9 cellular contexts compared by ENCODE assay signal in genomic region chr7:139648941-139649425, GRCh38.
DNase-seq lines count a peak whose midpoint lies in the region; ATAC-seq, FAIRE-seq and TF ChIP-seq lines count a peak whose summit lies in the region.
"Had no signal": no experiment of that assay in that cellular context is flagged by ENCODE, and none has a peak within 500 bp of the region (broad histone marks: within the 10 kb centered on the region; RNA-seq: fewer than 3 reads in every experiment).

No MANE protein-coding gene starts in this region.

- TF ChIP-seq EP300 in K562 (IDR thresholded peaks at IDR 0.05; ENCODE audit: low read length): no peak

- H4K20me1 ChIP-seq in K562 (replicated peaks; ENCODE audit: control insufficient read depth, insufficient read depth, low read length): peaks cover 7% of the 10 kb centered on the region; the same call in 1 of the 2 replicates

- in situ Hi-C loops in K562 (cut with MboI): loop anchor here (10.0 kb wide), 1 partner anchor 676 kb away; no protein-coding TSS in a partner anchor

- no peaks in the 10 kb centered on the region for H3K79me2 ChIP-seq in K562 (ENCODE audit: control insufficient read depth, insufficient read depth, low read length)

- no peak overlapping the region for H3K9ac ChIP-seq in K562 (ENCODE audit: insufficient read depth in 1 of 2, low read depth in 2 of 2, low read length in 2 of 2)

- ATAC-seq in GM19463 (IDR thresholded peaks at IDR 0.05; ENCODE audit: unreplicated experiment): peak; percentile 92
- peak; percentile 90 for ATAC-seq in HG03520 (IDR thresholded peaks at IDR 0.05; ENCODE audit: unreplicated experiment)
- 0 out of 3 replicates have a peak, but pooled peaks have one; percentile 9 for ATAC-seq in K562
- no peak for ATAC-seq in HG03457 (IDR thresholded peaks at IDR 0.05; ENCODE audit: unreplicated experiment)

- TF ChIP-seq CTCF in K562 (IDR thresholded peaks at IDR 0.05 in 2 of 3, conservative IDR thresholded peaks at IDR 0.05 in 1 of 3; ENCODE audit: insufficient read depth in 2 of 3, low read depth in 1 of 3, low read length in 3 of 3) (no peak), prostate gland (IDR thresholded peaks at IDR 0.05) (no peak)

- H3K27ac ChIP-seq in K562 (ENCODE audit: extremely low read depth, low read depth, low read length) (no peak overlapping the region), prostate gland (peak overlapping the region; percentile 27 to 58)
- H3K27ac ChIP-seq: HL-60 had no signal

- peak overlapping the region; percentile 19; the same call in 1 of the 2 replicates for H3K4me3 ChIP-seq in GM08714 (ENCODE audit: low read length)
- no peak overlapping the region for H3K4me3 ChIP-seq in K562
- no peak overlapping the region for H3K4me3 ChIP-seq in prostate gland

- FAIRE-seq in K562 (lab: Jason Lieb, UNC): no peak

- no peak for TF ChIP-seq RAD21 in K562 (CRISPR knock-in tag; conservative IDR thresholded peaks at IDR 0.05 in 1 of 2, IDR thresholded peaks at IDR 0.05 in 1 of 2)

- H3K27me3 ChIP-seq in K562 (ENCODE audit: control insufficient read depth in 2 of 2, insufficient read depth in 2 of 2, low read length in 2 of 2) (peaks cover 0 to 5% of the 10 kb centered on the region in 2 experiments; a peak in 1 of 5 replicates), prostate gland (replicated peaks; ENCODE audit: insufficient read depth) (no peaks in the 10 kb centered on the region)

- H3K4me1 ChIP-seq in K562 (replicated peaks in 1 of 2; ENCODE audit: control insufficient read depth in 2 of 2, insufficient read depth in 2 of 2, low read length in 2 of 2) (peaks cover 0 to 3% of the 10 kb centered on the region in 2 experiments; a peak in 3 of 5 replicates), prostate gland (replicated peaks) (peaks cover 4% of the 10 kb centered on the region)

- DNase-seq in K562 (ENCODE audit: extremely low read depth in 1 of 4, low spot score in 3 of 4): no peak
- no peak for DNase-seq in prostate gland (ENCODE audit: low spot score)
- DNase-seq in hepatic stellate cell (ENCODE audit: low spot score): no peak
- DNase-seq in SHP77 (lab: John Stamatoyannopoulos, UW): no peak

- 63% methylated on average over 14 of the region's 14 CpGs for WGBS in K562 (ENCODE audit: insufficient coverage, low coverage, missing lambda C conversion rate)
- WGBS in prostate gland: 66% methylated on average over 14 of the region's 14 CpGs

- H3K4me2 ChIP-seq in K562 (ENCODE audit: insufficient read depth, low read length): no peak overlapping the region

- H3K9me3 ChIP-seq in K562 (replicated peaks; ENCODE audit: control insufficient read depth, insufficient read depth, low read depth, low read length) (no peaks in the 10 kb centered on the region), prostate gland (no peaks in the 10 kb centered on the region)

- no peak overlapping the region for H2AFZ ChIP-seq in K562 (ENCODE audit: low read depth, low read length)

- H3K36me3 ChIP-seq in K562 (ENCODE audit: control insufficient read depth, insufficient read depth, low read length) (no peaks in the 10 kb centered on the region; the same call in 2 of the 3 replicates), prostate gland (no peaks in the 10 kb centered on the region)

- peaks cover 3% of the 10 kb centered on the region for H3K9me1 ChIP-seq in K562 (ENCODE audit: control insufficient read depth, insufficient read depth, low read length)

- intact Hi-C loops in K562 (cut with micrococcal nuclease) (no loop called here), prostate gland (cut with DNase I) (no loop called here)

- POLR2A ChIA-PET in K562 (lab: Yijun Ruan, JAX): interaction anchor here (2.0 kb wide), 1 partner anchor 15 kb away, joined by 7 read pairs; no protein-coding TSS in a partner anchor

- TF ChIP-seq POLR2A in K562 (conservative IDR thresholded peaks at IDR 0.05) (no peak), prostate gland (IDR thresholded peaks at IDR 0.05) (no peak)

- CTCF ChIA-PET in K562 (lab: Yijun Ruan, JAX; ENCODE audit: low intra/inter-chr PET ratio): no interaction called here

- BruUV-seq in K562 (replicated peaks; lab: Mats Ljungman, UMichigan): no TSS peak

TF ChIP-seq in K562, 482 proteins besides CTCF, POLR2A, EP300 and RAD21 (continues in another document):
- TF ChIP-seq ZNF740 (CRISPR knock-in tag; IDR thresholded peaks at IDR 0.05): no peak
- 0 out of 4 replicates have a peak, but pooled peaks of 1 of the 2 experiments have one; percentile 8 for TF ChIP-seq ZNF740 (tag; IDR thresholded peaks at IDR 0.05)
- no peak for TF ChIP-seq ZNF121 (CRISPR knock-in tag; conservative IDR thresholded peaks at IDR 0.05)
- TF ChIP-seq MEIS2 (IDR thresholded peaks at IDR 0.05; ENCODE audit: partially characterized antibody): peak; percentile 10
- TF ChIP-seq ZBTB33 (CRISPR knock-in tag; IDR thresholded peaks at IDR 0.05): peak; percentile 45; the same call in 1 of the 2 replicates
- TF ChIP-seq ZNF76 (CRISPR knock-in tag; IDR thresholded peaks at IDR 0.05; ENCODE audit: borderline replicate concordance): no peak
- no peak for TF ChIP-seq PHTF2 (CRISPR knock-in tag; IDR thresholded peaks at IDR 0.05)
- no peak for TF ChIP-seq FOXK1 (CRISPR knock-in tag; IDR thresholded peaks at IDR 0.05; ENCODE audit: borderline replicate concordance)
- TF ChIP-seq TARDBP (IDR thresholded peaks at IDR 0.05): no peak
- TF ChIP-seq CREB1 (IDR thresholded peaks at IDR 0.05): no peak
- no peak for TF ChIP-seq CREB1 (CRISPR knock-in tag; IDR thresholded peaks at IDR 0.05)
- no peak for TF ChIP-seq HBP1 (CRISPR knock-in tag; IDR thresholded peaks at IDR 0.05)
- TF ChIP-seq PHB2 (IDR thresholded peaks at IDR 0.05; ENCODE audit: low read depth): no peak
- no peak for TF ChIP-seq PTBP1 (IDR thresholded peaks at IDR 0.05; ENCODE audit: low read depth, low read length)
- TF ChIP-seq CHCHD3 (CRISPR knock-in tag; IDR thresholded peaks at IDR 0.05): no peak
- no peak for TF ChIP-seq MYNN (IDR thresholded peaks at IDR 0.05)
- no peak for TF ChIP-seq MYNN (CRISPR knock-in tag; IDR thresholded peaks at IDR 0.05)
- TF ChIP-seq FOS (IDR thresholded peaks at IDR 0.05; ENCODE audit: extremely low read depth, insufficient read length): no peak
- no peak for TF ChIP-seq ZNF311 (CRISPR knock-in tag; IDR thresholded peaks at IDR 0.05)
- TF ChIP-seq CEBPB (tag; IDR thresholded peaks at IDR 0.05): no peak
- no peak for TF ChIP-seq UBTF (IDR thresholded peaks at IDR 0.05; ENCODE audit: borderline replicate concordance in 1 of 2, low read depth in 2 of 2, low read length in 2 of 2)
